ENCODE assay signal across 2 cellular contexts in genomic region chr18:22363867-22364463, GRCh38.
TF ChIP-seq lines count a peak whose summit lies in the region.

No MANE protein-coding gene starts in this region.

TF ChIP-seq in liver, 16 proteins besides CTCF, POLR2A, EP300 and RAD21:
- TF ChIP-seq REST (IDR thresholded peaks at IDR 0.05) = no peak
- TF ChIP-seq FOXA1 (IDR thresholded peaks at IDR 0.05) = no peak

TF ChIP-seq in HepG2, 621 proteins besides CTCF, POLR2A, EP300 and RAD21 (continued from another document):
- no peak for TF ChIP-seq THAP8 (CRISPR knock-in tag; IDR thresholded peaks at IDR 0.05; ENCODE audit: borderline replicate concordance)
- no peak for TF ChIP-seq ZNF383 (CRISPR knock-in tag; IDR thresholded peaks at IDR 0.05; ENCODE audit: borderline replicate concordance)
- no peak for TF ChIP-seq FOSL1 (CRISPR knock-in tag; IDR thresholded peaks at IDR 0.05; ENCODE audit: borderline replicate concordance)
- TF ChIP-seq ZNF407 (CRISPR knock-in tag; IDR thresholded peaks at IDR 0.05; ENCODE audit: not compliant biosample characterization) = no peak
- no peak for TF ChIP-seq DBP (CRISPR knock-in tag; IDR thresholded peaks at IDR 0.05; ENCODE audit: not compliant biosample characterization)
- no peak for TF ChIP-seq ZGPAT (CRISPR knock-in tag; IDR thresholded peaks at IDR 0.05)
- no peak for TF ChIP-seq ZSCAN21 (CRISPR knock-in tag; IDR thresholded peaks at IDR 0.05; ENCODE audit: borderline replicate concordance)
- no peak for TF ChIP-seq TBX2 (CRISPR knock-in tag; IDR thresholded peaks at IDR 0.05; ENCODE audit: borderline replicate concordance)
- TF ChIP-seq PHF20 (CRISPR knock-in tag; IDR thresholded peaks at IDR 0.05) = no peak
- no peak for TF ChIP-seq ZNF143 (CRISPR knock-in tag; IDR thresholded peaks at IDR 0.05)
- no peak for TF ChIP-seq GRHL1 (CRISPR knock-in tag; conservative IDR thresholded peaks at IDR 0.05)
- TF ChIP-seq ZNF318 (CRISPR knock-in tag; IDR thresholded peaks at IDR 0.05) = no peak
- no peak for TF ChIP-seq MYC (CRISPR knock-in tag; IDR thresholded peaks at IDR 0.05; ENCODE audit: borderline replicate concordance)
